9 cellular contexts compared by ENCODE assay signal in the genomic region with DNA sequence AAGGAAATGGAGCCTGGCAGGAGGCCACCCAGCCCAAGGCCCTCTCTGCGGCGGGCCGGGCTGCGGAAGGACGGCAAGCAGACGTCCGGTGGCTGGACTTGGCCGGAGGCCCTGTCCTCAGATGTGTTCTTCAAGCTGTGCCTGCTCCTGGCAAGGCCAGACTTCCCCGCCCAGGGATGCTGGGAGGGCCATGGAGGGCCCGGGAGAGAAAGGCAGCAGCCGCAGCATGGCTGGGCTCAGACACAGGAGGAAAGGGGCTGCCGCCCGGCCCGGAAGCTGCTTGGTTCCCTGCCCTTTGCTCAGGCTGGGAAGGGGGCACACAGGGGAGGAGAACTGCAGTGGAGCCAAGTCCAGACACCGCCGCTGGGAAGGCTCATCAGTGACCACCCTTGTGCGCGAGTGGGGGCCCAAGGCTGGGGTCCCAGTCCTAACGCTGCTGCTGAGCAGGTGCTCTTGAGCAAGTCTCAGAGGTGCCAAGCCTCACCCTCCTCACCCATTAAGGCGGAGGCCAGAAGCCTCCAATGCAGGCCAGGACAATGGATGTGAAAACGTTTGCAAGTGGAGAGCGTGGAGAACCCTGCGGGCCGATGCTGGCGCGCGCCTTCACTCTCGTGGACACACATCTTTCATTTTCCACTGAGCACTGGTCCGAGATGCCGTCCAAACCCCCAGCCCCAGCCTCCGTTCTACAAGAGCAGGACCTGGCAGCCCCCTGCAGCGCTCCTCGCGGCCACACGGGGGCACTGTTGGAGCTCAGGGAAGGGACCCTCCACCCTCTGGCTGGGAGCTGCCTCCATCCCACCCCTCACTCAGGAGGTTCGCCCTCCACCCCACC. TPM values are rescaled to one million over a fixed set of nuclear protein-coding genes. Genes with fewer than 3 reads are reported as not detected.
A peak's percentile ranks its signal among the peaks of the same experiment; 100 is the strongest.
DNase-seq lines count a peak whose midpoint lies in the region; ATAC-seq and TF ChIP-seq lines count a peak whose summit lies in the region.
"Had no signal": no experiment of that assay in that cellular context is flagged by ENCODE, and none has a peak within 500 bp of the region (broad histone marks: within the 10 kb centered on the region; RNA-seq: fewer than 3 reads in every experiment).

No MANE protein-coding gene starts in this region.

- H3K36me3 Mint-ChIP-seq in Caco-2 (ENCODE audit: insufficient read depth, unreplicated experiment), result no peaks in the 10 kb centered on the region

- H3K9me3 ChIP-seq in Caco-2 (no peaks in the 10 kb centered on the region), mammary epithelial cell (replicated peaks; ENCODE audit: insufficient read depth, low read length) (no peaks in the 10 kb centered on the region)

- H3K4me3 Mint-ChIP-seq in Caco-2 (ENCODE audit: unreplicated experiment), result no peak overlapping the region

- no peaks in the 10 kb centered on the region for H3K79me2 ChIP-seq in mammary epithelial cell (ENCODE audit: insufficient read depth, low read length)

- H3K9me3 Mint-ChIP-seq in Caco-2 (ENCODE audit: unreplicated experiment), result no peaks in the 10 kb centered on the region

- TF ChIP-seq RAD21 in Ishikawa (IDR thresholded peaks at IDR 0.05; ENCODE audit: low read depth), result peak; percentile 77

- dilution Hi-C loops in mammary epithelial cell (cut with HindIII; ENCODE audit: low sequenced_read_pairs), result no loop called here

- BruUV-seq in Caco-2 (replicated peaks; lab: Mats Ljungman, UMichigan), result no TSS peak
- no TSS peak for BruUV-seq in mammary epithelial cell (replicated peaks; lab: Mats Ljungman, UMichigan)

- no peak overlapping the region for H3K4me2 ChIP-seq in mammary epithelial cell (ENCODE audit: insufficient read depth, low read depth, low read length)

- H3K27me3 Mint-ChIP-seq in Caco-2 (ENCODE audit: insufficient read depth, unreplicated experiment), result peaks cover 6% of the 10 kb centered on the region

- H3K4me1 ChIP-seq in Caco-2 (no peaks in the 10 kb centered on the region), mammary epithelial cell (ENCODE audit: insufficient read depth, low read length) (peaks cover 27% of the 10 kb centered on the region)

- no peak overlapping the region for H2AFZ ChIP-seq in mammary epithelial cell (ENCODE audit: low read depth, low read length)

- no peaks in the 10 kb centered on the region for H4K20me1 ChIP-seq in mammary epithelial cell (ENCODE audit: insufficient read depth, low read length)

- no peak overlapping the region for H3K27ac Mint-ChIP-seq in Caco-2 (ENCODE audit: unreplicated experiment)

- POLR2A ChIA-PET in Caco-2 (lab: Charles Lee), result no interaction called here

- intact Hi-C loops in Caco-2 (cut with micrococcal nuclease; ENCODE audit: unreplicated experiment), result no loop called here
- intact Hi-C loops in mammary epithelial cell (cut with micrococcal nuclease), result loop anchor here (1.0 to 5.0 kb wide), 2 partner anchors 148 to 164 kb away; no protein-coding TSS in a partner anchor

- H3K4me1 Mint-ChIP-seq in Caco-2 (ENCODE audit: low read depth, unreplicated experiment), result no peaks in the 10 kb centered on the region

- H3K9ac ChIP-seq in mammary epithelial cell (ENCODE audit: insufficient read depth, low read length), result no peak overlapping the region

- CTCF ChIA-PET in Caco-2 (lab: Charles Lee), result interaction anchor here (0.6 to 2.8 kb wide), 13 partner anchors 9 to 249 kb away, joined by 3 to 17 read pairs (median 4); partner anchors contain the start of gene MAB21L4
- CTCF ChIA-PET in mammary epithelial cell (lab: Charles Lee; ENCODE audit: low non-redundant PET), result interaction anchor here (0.6 to 1.0 kb wide), 2 partner anchors 237 to 773 kb away, joined by 3 to 4 read pairs; partner anchors contain the start of gene DTYMK

- peak; percentile 69 for TF ChIP-seq EP300 in Ishikawa (IDR thresholded peaks at IDR 0.05; ENCODE audit: borderline replicate concordance)

- WGBS in mammary epithelial cell (ENCODE audit: low coverage, missing lambda C conversion rate), result 24% methylated on average over 14 of the region's 36 CpGs

- no peaks in the 10 kb centered on the region for H3K27me3 ChIP-seq in Caco-2 (replicated peaks; ENCODE audit: control insufficient read depth, insufficient read depth, low read length)
- peaks cover 7% of the 10 kb centered on the region for H3K27me3 ChIP-seq in mammary epithelial cell (ENCODE audit: insufficient read depth, low read length)

- peak; percentile 52 to 72 for DNase-seq in Caco-2
- DNase-seq in UCSD-AML1 (lab: John Stamatoyannopoulos, UW; ENCODE audit: unreplicated experiment), result peak; percentile 66
- DNase-seq in mammary epithelial cell, result no peak
- DNase-seq in kidney glomerular epithelial cell (lab: John Stamatoyannopoulos, UW), result peak; percentile 13
- peak; percentile 39 to 62 for DNase-seq in stimulated activated CD4-positive, alpha-beta T cell treated with anti-CD3 and anti-CD28 coated beads, Interleukin-4, amount 100 ng/mL, for 4 hours
- no peak for DNase-seq in GOT3 (lab: John Stamatoyannopoulos, UW)

- peak; percentile 57 to 71 for TF ChIP-seq CTCF in Caco-2 (IDR thresholded peaks at IDR 0.05; ENCODE audit: insufficient read depth in 1 of 2, low read depth in 1 of 2, low read length in 1 of 2, severe bottlenecking in 1 of 2, unreplicated experiment in 1 of 2)
- TF ChIP-seq CTCF in mammary epithelial cell (conservative IDR thresholded peaks at IDR 0.05 in 1 of 2, IDR thresholded peaks at IDR 0.05 in 1 of 2; ENCODE audit: extremely low read depth in 1 of 2, insufficient read depth in 1 of 2, low read depth in 1 of 2, low read length in 2 of 2), result peak; percentile 65 to 91

- ATAC-seq in GM21447 (IDR thresholded peaks at IDR 0.05; ENCODE audit: unreplicated experiment), result no peak

- H3K36me3 ChIP-seq in Caco-2 (ENCODE audit: control insufficient read depth, insufficient read depth, low read length) (no peaks in the 10 kb centered on the region), mammary epithelial cell (ENCODE audit: insufficient read depth, low read length) (no peaks in the 10 kb centered on the region)

- H3K4me3 ChIP-seq in Caco-2 (ENCODE audit: low read depth, low read length) (no peak overlapping the region), mammary epithelial cell (replicated peaks in 1 of 3; ENCODE audit: insufficient read depth in 1 of 3, low read depth in 2 of 3, low read length in 3 of 3) (no peak overlapping the region)

- H3K27ac ChIP-seq in mammary epithelial cell (ENCODE audit: insufficient read depth, low read depth, low read length), result no peak overlapping the region

- in situ Hi-C loops in mammary epithelial cell (cut with MboI; ENCODE audit: low sequenced_read_pairs in 2 of 2), result no loop called here

TF ChIP-seq in Ishikawa, 13 proteins besides CTCF, POLR2A, EP300 and RAD21:
- TF ChIP-seq TCF12 (IDR thresholded peaks at IDR 0.05; ENCODE audit: low read depth) (peak; percentile 85), NFIC (IDR thresholded peaks at IDR 0.05) (peak; percentile 88), ZBTB7A (IDR thresholded peaks at IDR 0.05; ENCODE audit: low read depth) (peak; percentile 95; the same call in 1 of the 2 replicates), YY1 (IDR thresholded peaks at IDR 0.05; ENCODE audit: low read depth) (0 out of 2 replicates have a peak, but pooled peaks have one; percentile 45), REST (IDR thresholded peaks at IDR 0.05; ENCODE audit: low read depth) (no peak), EGR1 (IDR thresholded peaks at IDR 0.05) (no peak), TAF1 (IDR thresholded peaks at IDR 0.05; ENCODE audit: low read depth) (no peak), TEAD4 (IDR thresholded peaks at IDR 0.05) (no peak)
TF ChIP-seq in Ishikawa: peak in this region for 4.

RNA-seq across cellular contexts. Expression of gene CROCC2, which starts 7.9 kb away (rescaled TPM):
- total RNA-seq in Caco-2 (2022) (not detected in 2 replicates), mammary epithelial cell (not detected)
- polyA plus RNA-seq in mammary epithelial cell, result not detected
- polyA minus RNA-seq in mammary epithelial cell, result not detected
- total RNA-seq: activated CD8-positive, alpha-beta memory T cell treated with anti-CD3 and anti-CD28 coated beads for 36 hours had no signal

RNA-seq across cellular contexts. Expression of gene MAB21L4, which starts 18.1 kb away (rescaled TPM):
- 53.1 and 69.9 TPM in 2 replicates for total RNA-seq in Caco-2 (2022)
- total RNA-seq in mammary epithelial cell, result under 1 TPM; 0.14 to 0.17 TPM
- 0.29 TPM for polyA plus RNA-seq in mammary epithelial cell
- polyA minus RNA-seq in mammary epithelial cell, result not detected
- total RNA-seq: activated CD8-positive, alpha-beta memory T cell treated with anti-CD3 and anti-CD28 coated beads for 36 hours had no signal

RNA-seq across cellular contexts. Expression of gene AGXT, which starts 45.4 kb away (rescaled TPM):
- total RNA-seq in Caco-2 (2022), result 0.20 and 0.39 TPM in 2 replicates
- not detected for total RNA-seq in mammary epithelial cell
- polyA plus RNA-seq in mammary epithelial cell, result not detected
- polyA minus RNA-seq in mammary epithelial cell, result not detected
- total RNA-seq: activated CD8-positive, alpha-beta memory T cell treated with anti-CD3 and anti-CD28 coated beads for 36 hours had no signal

Comparison
In these comparisons a context has a peak if more than half of its experiments do, and no peak if none do; other contexts are left out.
1. DNase-seq: peak in Caco-2 (2 of 2), UCSD-AML1 (single experiment), kidney glomerular epithelial cell (single experiment) and stimulated activated CD4-positive, alpha-beta T cell treated with anti-CD3 and anti-CD28 coated beads, Interleukin-4, amount 100 ng/mL, for 4 hours (2 of 2); none in mammary epithelial cell (single experiment) and GOT3 (single experiment).
2. RNA of gene MAB21L4, which starts 18.1 kb away (total RNA-seq): 53.1 to 69.9 TPM in Caco-2; 0.14 to 0.17 TPM in mammary epithelial cell; every median in the first group is over 10 times any median in the second.